30 cellular contexts compared by ENCODE assay signal in the genomic region with DNA sequence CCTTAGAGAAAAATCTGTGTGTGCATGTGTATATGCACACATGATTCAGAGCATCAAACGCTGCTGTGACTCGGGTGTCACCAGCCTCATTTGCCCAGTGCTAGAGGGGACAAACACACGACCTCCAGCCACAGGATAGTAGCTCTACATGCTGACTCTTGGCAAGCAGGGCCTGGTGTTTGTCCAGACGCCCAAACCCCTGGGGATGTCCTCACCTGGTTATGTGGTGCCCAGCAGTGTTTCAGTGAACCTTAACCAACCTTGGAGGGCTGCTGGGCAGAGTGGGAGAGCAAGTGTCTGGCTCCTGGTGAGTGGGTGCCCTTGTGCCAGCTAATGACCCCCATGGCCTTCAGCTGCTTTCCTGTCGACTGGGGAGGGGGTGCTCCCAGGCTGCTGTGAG. TPM values are rescaled to one million over a fixed set of nuclear protein-coding genes. Genes with fewer than 3 reads are reported as not detected.
"Had no signal": no experiment of that assay in that cellular context is flagged by ENCODE, and none has a peak within 500 bp of the region (broad histone marks: within the 10 kb centered on the region; RNA-seq: fewer than 3 reads in every experiment).

No MANE protein-coding gene starts in this region.

- H3K4me3 ChIP-seq: adrenal gland had no signal

- H3K36me3 Mint-ChIP-seq: activated CD4-positive, alpha-beta memory T cell treated with anti-CD3 and anti-CD28 coated beads for 36 hours; activated naive CD8-positive, alpha-beta T cell treated with anti-CD3 and anti-CD28 coated beads, Interleukin-2, amount 10 ng/mL, durations not matched to agents 7 days and 5 days; IgD-negative memory B cell had no signal

- H3K27ac ChIP-seq: adrenal gland, VCaP had no signal

- H3K27ac Mint-ChIP-seq: activated CD4-positive, alpha-beta memory T cell treated with anti-CD3 and anti-CD28 coated beads for 36 hours; activated CD4-positive, alpha-beta T cell treated with anti-CD3 and anti-CD28 coated beads, Interleukin-2, amount 10 ng/mL, durations not matched to agents 7 days and 5 days; activated naive CD4-positive, alpha-beta T cell treated with anti-CD3 and anti-CD28 coated beads for 36 hours; activated naive CD8-positive, alpha-beta T cell treated with anti-CD3 and anti-CD28 coated beads, Interleukin-2, amount 10 ng/mL, durations not matched to agents 7 days and 5 days; activated T-helper 1 cell treated with anti-CD3 and anti-CD28 coated beads, Interleukin-12 subunit alpha, Interleukin-12 subunit beta, Interleukin-2, Interleukin-4 antibody, amounts not matched to agents 30 ng/mL and 10 ng/mL and 1 ng/mL, durations not matched to agents 14 hours and 24 hours and 36 hours; IgD-negative memory B cell had no signal

- H3K27me3 Mint-ChIP-seq: activated CD4-positive, alpha-beta T cell treated with anti-CD3 and anti-CD28 coated beads, Interleukin-2, amount 10 ng/mL, durations not matched to agents 7 days and 5 days had no signal

- H3K4me1 Mint-ChIP-seq: activated CD4-positive, alpha-beta T cell treated with anti-CD3 and anti-CD28 coated beads, Interleukin-2, amount 10 ng/mL, durations not matched to agents 7 days and 5 days; activated naive CD8-positive, alpha-beta T cell treated with anti-CD3 and anti-CD28 coated beads, Interleukin-2, amount 10 ng/mL, durations not matched to agents 7 days and 5 days; IgD-negative memory B cell had no signal

- H3K36me3 ChIP-seq: adrenal gland had no signal

- DNase-seq: activated CD4-positive, alpha-beta memory T cell treated with anti-CD3 and anti-CD28 coated beads for 36 hours; activated CD4-positive, alpha-beta T cell treated with anti-CD3 and anti-CD28 coated beads, Interleukin-2, amount 10 ng/mL, durations not matched to agents 7 days and 5 days; activated CD4-positive, CD25-positive, alpha-beta regulatory T cell; activated CD8-positive, alpha-beta memory T cell treated with anti-CD3 and anti-CD28 coated beads for 24 hours; activated gamma-delta T cell; activated naive CD4-positive, alpha-beta T cell treated with anti-CD3 and anti-CD28 coated beads for 36 hours; activated naive CD8-positive, alpha-beta T cell treated with anti-CD3 and anti-CD28 coated beads, Interleukin-2, amount 10 ng/mL, durations not matched to agents 7 days and 5 days; adrenal gland; KG1; NCI-H1092; NCI-H1930; NCI-H2107; NCI-H2171 treated with DMSO at 0.1 percent for 48 hours; NCI-H226; NCI-H526; NCI-H774; NK-92 treated with Interleukin-12 subunit alpha and Interleukin-12 subunit beta, amount 100 ng/mL, for 24 hours; OCI-M1; RPMI8226; SK-N-SH; T-helper 1 cell had no signal

- H3K9me3 ChIP-seq: adrenal gland, SK-N-SH had no signal

- H3K4me3 Mint-ChIP-seq: activated CD4-positive, alpha-beta memory T cell treated with anti-CD3 and anti-CD28 coated beads for 36 hours; activated CD4-positive, alpha-beta T cell treated with anti-CD3 and anti-CD28 coated beads, Interleukin-2, amount 10 ng/mL, durations not matched to agents 7 days and 5 days; activated naive CD4-positive, alpha-beta T cell treated with anti-CD3 and anti-CD28 coated beads for 36 hours; activated naive CD8-positive, alpha-beta T cell treated with anti-CD3 and anti-CD28 coated beads, Interleukin-2, amount 10 ng/mL, durations not matched to agents 7 days and 5 days; activated T-helper 1 cell treated with anti-CD3 and anti-CD28 coated beads, Interleukin-12 subunit alpha, Interleukin-12 subunit beta, Interleukin-2, Interleukin-4 antibody, amounts not matched to agents 30 ng/mL and 10 ng/mL and 1 ng/mL, durations not matched to agents 14 hours and 24 hours and 36 hours; IgD-negative memory B cell had no signal

- ATAC-seq: Panc1, Right ventricle myocardium inferior had no signal

- H3K9me3 Mint-ChIP-seq: activated CD4-positive, alpha-beta memory T cell treated with anti-CD3 and anti-CD28 coated beads for 36 hours; activated CD4-positive, alpha-beta T cell treated with anti-CD3 and anti-CD28 coated beads, Interleukin-2, amount 10 ng/mL, durations not matched to agents 7 days and 5 days; activated naive CD4-positive, alpha-beta T cell treated with anti-CD3 and anti-CD28 coated beads for 36 hours; activated naive CD8-positive, alpha-beta T cell treated with anti-CD3 and anti-CD28 coated beads, Interleukin-2, amount 10 ng/mL, durations not matched to agents 7 days and 5 days; activated T-helper 1 cell treated with anti-CD3 and anti-CD28 coated beads, Interleukin-12 subunit alpha, Interleukin-12 subunit beta, Interleukin-2, Interleukin-4 antibody, amounts not matched to agents 30 ng/mL and 10 ng/mL and 1 ng/mL, durations not matched to agents 14 hours and 24 hours and 36 hours; IgD-negative memory B cell had no signal

- H3K27me3 ChIP-seq: adrenal gland had no signal

- H3K4me1 ChIP-seq: adrenal gland had no signal

RNA-seq across cellular contexts. Expression of a gene that starts 26.7 kb away (rescaled TPM):
- total RNA-seq: activated CD4-positive, alpha-beta memory T cell treated with anti-CD3 and anti-CD28 coated beads for 36 hours; activated CD4-positive, alpha-beta T cell treated with anti-CD3 and anti-CD28 coated beads, Interleukin-2, amount 10 ng/mL, durations not matched to agents 7 days and 5 days; activated naive CD4-positive, alpha-beta T cell treated with anti-CD3 and anti-CD28 coated beads for 36 hours; activated naive CD8-positive, alpha-beta T cell treated with anti-CD3 and anti-CD28 coated beads, Interleukin-2, amount 10 ng/mL, durations not matched to agents 7 days and 5 days; activated T-helper 1 cell treated with anti-CD3 and anti-CD28 coated beads, Interleukin-12 subunit alpha, Interleukin-12 subunit beta, Interleukin-2, Interleukin-4 antibody, amounts not matched to agents 30 ng/mL and 10 ng/mL and 1 ng/mL, durations not matched to agents 14 hours and 24 hours and 36 hours; adrenal gland; cardiac septum; LHCN-M2; MCF 10A; NCI-H460; Right ventricle myocardium inferior had no signal
